ENCODE assay signal across 21 cellular contexts in genomic region chr13:21833921-21834320, GRCh38.
"Had no signal": no experiment of that assay in that cellular context is flagged by ENCODE, and none has a peak within 500 bp of the region (broad histone marks: within the 10 kb centered on the region; RNA-seq: fewer than 3 reads in every experiment).

No MANE protein-coding gene starts in this region.

- H3K9me3 ChIP-seq: gastroesophageal sphincter, mucosa of descending colon, psoas muscle, right lobe of liver, testis, tibial nerve had no signal

- H2AFZ ChIP-seq: parathyroid adenoma had no signal

- H3K4me3 Mint-ChIP-seq: nephron; stimulated activated memory B cell treated with anti-CD40 and anti-IgM and Interleukin-4, amounts not matched to agents 10 μg/mL and 1 μg/mL and 100 μg/mL, for 72 hours; stimulated activated naive CD8-positive, alpha-beta T cell treated with anti-CD3 and anti-CD28 coated beads, Interleukin-15, Interleukin-2, amounts not matched to agents 100 ng/mL and 50 ng/mL, for 24 hours had no signal

- H3K27me3 Mint-ChIP-seq: stimulated activated memory B cell treated with anti-CD40 and anti-IgM and Interleukin-4, amounts not matched to agents 10 μg/mL and 1 μg/mL and 100 μg/mL, for 72 hours; stimulated activated naive CD8-positive, alpha-beta T cell treated with anti-CD3 and anti-CD28 coated beads, Interleukin-15, Interleukin-2, amounts not matched to agents 100 ng/mL and 50 ng/mL, for 24 hours had no signal

- H3K9ac ChIP-seq: parathyroid adenoma had no signal

- H3K27me3 ChIP-seq: gastroesophageal sphincter, right lobe of liver, testis, tibial nerve had no signal

- H3K27ac ChIP-seq: gastroesophageal sphincter, parathyroid adenoma, psoas muscle, right lobe of liver, spleen, testis, tibial nerve had no signal

- ATAC-seq: esophagus mucosa; gastroesophageal sphincter; left lobe of liver; mucosa of descending colon; right lobe of liver; stimulated activated memory B cell treated with anti-CD40 and anti-IgM and Interleukin-4, amounts not matched to agents 10 μg/mL and 1 μg/mL and 100 μg/mL, for 72 hours had no signal

- H3K4me3 ChIP-seq: gastroesophageal sphincter, mucosa of descending colon, psoas muscle, right lobe of liver, spleen, testis, tibial nerve had no signal

- H3K4me1 Mint-ChIP-seq: stimulated activated memory B cell treated with anti-CD40 and anti-IgM and Interleukin-4, amounts not matched to agents 10 μg/mL and 1 μg/mL and 100 μg/mL, for 72 hours had no signal

- DNase-seq: effector memory CD4-positive, alpha-beta T cell; glutamatergic neuron; islet precursor cell; mammary epithelial cell; mucosa of descending colon; psoas muscle; retina; right lobe of liver; spleen; stimulated activated CD4-positive, alpha-beta T cell treated with anti-CD3 and anti-CD28 coated beads, Interleukin-15, amount 100 ng/mL, for 24 hours; stimulated activated CD4-positive, alpha-beta T cell treated with anti-CD3 and anti-CD28 coated beads, Interleukin-1b, Interleukin-23, amount 100 ng/mL, for 48 hours; stimulated activated CD4-positive, alpha-beta T cell treated with anti-CD3 and anti-CD28 coated beads, Interleukin-4, amount 100 ng/mL, for 24 hours; testis had no signal

- H3K79me2 ChIP-seq: parathyroid adenoma had no signal

- H3K36me3 ChIP-seq: gastroesophageal sphincter, right lobe of liver, spleen, tibial nerve had no signal

- H3K4me1 ChIP-seq: gastroesophageal sphincter, parathyroid adenoma, psoas muscle, right lobe of liver, spleen, testis had no signal

- H3K27ac Mint-ChIP-seq: stimulated activated memory B cell treated with anti-CD40 and anti-IgM and Interleukin-4, amounts not matched to agents 10 μg/mL and 1 μg/mL and 100 μg/mL, for 72 hours; stimulated activated naive CD8-positive, alpha-beta T cell treated with anti-CD3 and anti-CD28 coated beads, Interleukin-15, Interleukin-2, amounts not matched to agents 100 ng/mL and 50 ng/mL, for 24 hours had no signal

- H3K36me3 Mint-ChIP-seq: stimulated activated memory B cell treated with anti-CD40 and anti-IgM and Interleukin-4, amounts not matched to agents 10 μg/mL and 1 μg/mL and 100 μg/mL, for 72 hours had no signal
